ENCODE assay signal across 1 cellular context in genomic region chr1:203006948-203007871, GRCh38.
A peak's percentile ranks its signal among the peaks of the same experiment; 100 is the strongest.
TF ChIP-seq lines count a peak whose summit lies in the region.

A gene with protein sequence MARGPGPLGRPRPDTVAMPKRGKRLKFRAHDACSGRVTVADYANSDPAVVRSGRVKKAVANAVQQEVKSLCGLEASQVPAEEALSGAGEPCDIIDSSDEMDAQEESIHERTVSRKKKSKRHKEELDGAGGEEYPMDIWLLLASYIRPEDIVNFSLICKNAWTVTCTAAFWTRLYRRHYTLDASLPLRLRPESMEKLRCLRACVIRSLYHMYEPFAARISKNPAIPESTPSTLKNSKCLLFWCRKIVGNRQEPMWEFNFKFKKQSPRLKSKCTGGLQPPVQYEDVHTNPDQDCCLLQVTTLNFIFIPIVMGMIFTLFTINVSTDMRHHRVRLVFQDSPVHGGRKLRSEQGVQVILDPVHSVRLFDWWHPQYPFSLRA (plus strand): TSS chr1:203007374. CDS start chr1:203007466, 92 bp downstream.

TF ChIP-seq in HEK293, 187 proteins besides CTCF, POLR2A, EP300 and RAD21 (continued from another document and continues in another):
- TF ChIP-seq ZNF324 (tag by site-specific recombination; IDR thresholded peaks at IDR 0.05) (no peak; the same call in 1 of the 2 replicates), SETDB1 (IDR thresholded peaks at IDR 0.05; ENCODE audit: insufficient read length, low read length) (no peak), HIC1 (tag by site-specific recombination; IDR thresholded peaks at IDR 0.05) (peak; percentile 59), ZNF529 (tag by site-specific recombination; IDR thresholded peaks at IDR 0.05; ENCODE audit: insufficient replicate concordance) (no peak), SP2 (tag by site-specific recombination; IDR thresholded peaks at IDR 0.05) (peak; percentile 83), ZNF23 (tag by site-specific recombination; IDR thresholded peaks at IDR 0.05; ENCODE audit: borderline replicate concordance) (no peak), ZNF580 (tag by site-specific recombination; IDR thresholded peaks at IDR 0.05) (no peak), ZNF600 (tag by site-specific recombination; IDR thresholded peaks at IDR 0.05) (peak; percentile 79), PBX3 (CRISPR knock-in tag; IDR thresholded peaks at IDR 0.05) (0 out of 2 replicates have a peak, but pooled peaks have one; percentile 59), ZNF747 (tag by site-specific recombination; IDR thresholded peaks at IDR 0.05) (no peak), ZSCAN30 (tag by site-specific recombination; IDR thresholded peaks at IDR 0.05) (no peak; the same call in none of the 2 replicates), ZNF548 (tag by site-specific recombination; IDR thresholded peaks at IDR 0.05) (no peak), ZNF843 (tag by site-specific recombination; IDR thresholded peaks at IDR 0.05) (no peak), ZNF514 (tag by site-specific recombination; IDR thresholded peaks at IDR 0.05) (no peak), ZNF785 (tag by site-specific recombination; IDR thresholded peaks at IDR 0.05) (0 out of 2 replicates have a peak, but pooled peaks have one; percentile 28), ZNF624 (tag by site-specific recombination; IDR thresholded peaks at IDR 0.05) (no peak), ZNF660 (tag by site-specific recombination; IDR thresholded peaks at IDR 0.05) (peak; percentile 59), ZNF10 (tag by site-specific recombination; IDR thresholded peaks at IDR 0.05) (no peak), ZBTB26 (tag by site-specific recombination; optimal IDR thresholded peaks at IDR 0.05) (peak; percentile 93), ZNF623 (tag by site-specific recombination; IDR thresholded peaks at IDR 0.05) (no peak), ZNF704 (tag by site-specific recombination; IDR thresholded peaks at IDR 0.05) (0 out of 2 replicates have a peak, but pooled peaks have one; percentile 13), GLI2 (tag by site-specific recombination; IDR thresholded peaks at IDR 0.05; ENCODE audit: borderline replicate concordance, low read depth) (no peak), ZNF510 (tag by site-specific recombination; IDR thresholded peaks at IDR 0.05; ENCODE audit: insufficient replicate concordance) (no peak), ZNF292 (tag by site-specific recombination; IDR thresholded peaks at IDR 0.05; ENCODE audit: borderline replicate concordance, low read depth) (no peak), ZNF555 (tag by site-specific recombination; conservative IDR thresholded peaks at IDR 0.05) (no peak), ZNF335 (tag by site-specific recombination; conservative IDR thresholded peaks at IDR 0.05) (peak; percentile 76), ZNF596 (tag by site-specific recombination; IDR thresholded peaks at IDR 0.05) (no peak), EGR2 (tag by site-specific recombination; IDR thresholded peaks at IDR 0.05; ENCODE audit: low read depth) (peak; percentile 87; the same call in 1 of the 2 replicates), ZSCAN16 (tag by site-specific recombination; IDR thresholded peaks at IDR 0.05) (no peak), ZNF449 (tag by site-specific recombination; IDR thresholded peaks at IDR 0.05) (no peak; the same call in 1 of the 2 replicates), GLIS2 (tag by site-specific recombination; IDR thresholded peaks at IDR 0.05) (peak; percentile 68), OSR2 (tag by site-specific recombination; IDR thresholded peaks at IDR 0.05) (no peak), ZBTB48 (tag by site-specific recombination; IDR thresholded peaks at IDR 0.05) (no peak), ZNF777 (tag by site-specific recombination; IDR thresholded peaks at IDR 0.05; ENCODE audit: borderline replicate concordance) (no peak; the same call in 1 of the 2 replicates), SALL2 (tag by site-specific recombination; IDR thresholded peaks at IDR 0.05; ENCODE audit: borderline replicate concordance) (no peak), GLI4 (tag by site-specific recombination; IDR thresholded peaks at IDR 0.05) (no peak), ZNF202 (tag by site-specific recombination; IDR thresholded peaks at IDR 0.05; ENCODE audit: borderline replicate concordance) (no peak), BCL6B (tag by site-specific recombination; IDR thresholded peaks at IDR 0.05) (no peak), TRIM28 (IDR thresholded peaks at IDR 0.05; ENCODE audit: borderline replicate concordance, low read length) (no peak), ZNF560 (tag by site-specific recombination; IDR thresholded peaks at IDR 0.05; ENCODE audit: borderline replicate concordance) (no peak), ZNF530 (tag by site-specific recombination; IDR thresholded peaks at IDR 0.05; ENCODE audit: low read depth) (no peak), ZSCAN23 (tag by site-specific recombination; IDR thresholded peaks at IDR 0.05) (no peak), ZNF211 (tag by site-specific recombination; IDR thresholded peaks at IDR 0.05; ENCODE audit: low read depth) (no peak)
- TF ChIP-seq, protein P1, sequence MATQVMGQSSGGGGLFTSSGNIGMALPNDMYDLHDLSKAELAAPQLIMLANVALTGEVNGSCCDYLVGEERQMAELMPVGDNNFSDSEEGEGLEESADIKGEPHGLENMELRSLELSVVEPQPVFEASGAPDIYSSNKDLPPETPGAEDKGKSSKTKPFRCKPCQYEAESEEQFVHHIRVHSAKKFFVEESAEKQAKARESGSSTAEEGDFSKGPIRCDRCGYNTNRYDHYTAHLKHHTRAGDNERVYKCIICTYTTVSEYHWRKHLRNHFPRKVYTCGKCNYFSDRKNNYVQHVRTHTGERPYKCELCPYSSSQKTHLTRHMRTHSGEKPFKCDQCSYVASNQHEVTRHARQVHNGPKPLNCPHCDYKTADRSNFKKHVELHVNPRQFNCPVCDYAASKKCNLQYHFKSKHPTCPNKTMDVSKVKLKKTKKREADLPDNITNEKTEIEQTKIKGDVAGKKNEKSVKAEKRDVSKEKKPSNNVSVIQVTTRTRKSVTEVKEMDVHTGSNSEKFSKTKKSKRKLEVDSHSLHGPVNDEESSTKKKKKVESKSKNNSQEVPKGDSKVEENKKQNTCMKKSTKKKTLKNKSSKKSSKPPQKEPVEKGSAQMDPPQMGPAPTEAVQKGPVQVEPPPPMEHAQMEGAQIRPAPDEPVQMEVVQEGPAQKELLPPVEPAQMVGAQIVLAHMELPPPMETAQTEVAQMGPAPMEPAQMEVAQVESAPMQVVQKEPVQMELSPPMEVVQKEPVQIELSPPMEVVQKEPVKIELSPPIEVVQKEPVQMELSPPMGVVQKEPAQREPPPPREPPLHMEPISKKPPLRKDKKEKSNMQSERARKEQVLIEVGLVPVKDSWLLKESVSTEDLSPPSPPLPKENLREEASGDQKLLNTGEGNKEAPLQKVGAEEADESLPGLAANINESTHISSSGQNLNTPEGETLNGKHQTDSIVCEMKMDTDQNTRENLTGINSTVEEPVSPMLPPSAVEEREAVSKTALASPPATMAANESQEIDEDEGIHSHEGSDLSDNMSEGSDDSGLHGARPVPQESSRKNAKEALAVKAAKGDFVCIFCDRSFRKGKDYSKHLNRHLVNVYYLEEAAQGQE (tag by site-specific recombination; IDR thresholded peaks at IDR 0.05) = peak; percentile 55
- TF ChIP-seq, protein P2, sequence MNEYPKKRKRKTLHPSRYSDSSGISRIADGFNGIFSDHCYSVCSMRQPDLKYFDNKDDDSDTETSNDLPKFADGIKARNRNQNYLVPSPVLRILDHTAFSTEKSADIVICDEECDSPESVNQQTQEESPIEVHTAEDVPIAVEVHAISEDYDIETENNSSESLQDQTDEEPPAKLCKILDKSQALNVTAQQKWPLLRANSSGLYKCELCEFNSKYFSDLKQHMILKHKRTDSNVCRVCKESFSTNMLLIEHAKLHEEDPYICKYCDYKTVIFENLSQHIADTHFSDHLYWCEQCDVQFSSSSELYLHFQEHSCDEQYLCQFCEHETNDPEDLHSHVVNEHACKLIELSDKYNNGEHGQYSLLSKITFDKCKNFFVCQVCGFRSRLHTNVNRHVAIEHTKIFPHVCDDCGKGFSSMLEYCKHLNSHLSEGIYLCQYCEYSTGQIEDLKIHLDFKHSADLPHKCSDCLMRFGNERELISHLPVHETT (tag by site-specific recombination; IDR thresholded peaks at IDR 0.05) = no peak
- TF ChIP-seq, protein P3, sequence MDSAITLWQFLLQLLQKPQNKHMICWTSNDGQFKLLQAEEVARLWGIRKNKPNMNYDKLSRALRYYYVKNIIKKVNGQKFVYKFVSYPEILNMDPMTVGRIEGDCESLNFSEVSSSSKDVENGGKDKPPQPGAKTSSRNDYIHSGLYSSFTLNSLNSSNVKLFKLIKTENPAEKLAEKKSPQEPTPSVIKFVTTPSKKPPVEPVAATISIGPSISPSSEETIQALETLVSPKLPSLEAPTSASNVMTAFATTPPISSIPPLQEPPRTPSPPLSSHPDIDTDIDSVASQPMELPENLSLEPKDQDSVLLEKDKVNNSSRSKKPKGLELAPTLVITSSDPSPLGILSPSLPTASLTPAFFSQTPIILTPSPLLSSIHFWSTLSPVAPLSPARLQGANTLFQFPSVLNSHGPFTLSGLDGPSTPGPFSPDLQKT (IDR thresholded peaks at IDR 0.05; ENCODE audit: borderline replicate concordance, low read depth, low read length) = no peak
- TF ChIP-seq, protein P4, sequence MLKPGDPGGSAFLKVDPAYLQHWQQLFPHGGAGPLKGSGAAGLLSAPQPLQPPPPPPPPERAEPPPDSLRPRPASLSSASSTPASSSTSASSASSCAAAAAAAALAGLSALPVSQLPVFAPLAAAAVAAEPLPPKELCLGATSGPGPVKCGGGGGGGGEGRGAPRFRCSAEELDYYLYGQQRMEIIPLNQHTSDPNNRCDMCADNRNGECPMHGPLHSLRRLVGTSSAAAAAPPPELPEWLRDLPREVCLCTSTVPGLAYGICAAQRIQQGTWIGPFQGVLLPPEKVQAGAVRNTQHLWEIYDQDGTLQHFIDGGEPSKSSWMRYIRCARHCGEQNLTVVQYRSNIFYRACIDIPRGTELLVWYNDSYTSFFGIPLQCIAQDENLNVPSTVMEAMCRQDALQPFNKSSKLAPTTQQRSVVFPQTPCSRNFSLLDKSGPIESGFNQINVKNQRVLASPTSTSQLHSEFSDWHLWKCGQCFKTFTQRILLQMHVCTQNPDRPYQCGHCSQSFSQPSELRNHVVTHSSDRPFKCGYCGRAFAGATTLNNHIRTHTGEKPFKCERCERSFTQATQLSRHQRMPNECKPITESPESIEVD (tag by site-specific recombination; IDR thresholded peaks at IDR 0.05) = no peak
